9 cellular contexts compared by ENCODE assay signal in the genomic region with DNA sequence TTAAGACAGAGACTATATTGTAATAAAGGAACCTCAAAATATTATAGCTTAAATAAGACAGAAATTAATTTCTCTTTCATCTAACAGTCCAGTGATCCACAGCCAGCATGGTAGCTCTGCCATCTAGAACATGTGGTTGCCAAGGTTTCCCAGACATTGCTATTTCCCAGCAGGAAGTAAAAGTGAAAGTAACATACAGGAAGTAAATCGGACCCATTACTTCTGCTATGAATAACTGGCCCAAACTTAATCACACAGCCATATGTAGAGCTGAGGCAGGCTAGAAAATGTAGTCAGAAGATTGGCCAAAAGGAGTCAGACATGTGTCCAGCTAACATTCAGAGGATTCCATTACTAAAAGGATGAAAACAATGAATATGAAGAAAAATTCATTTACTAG.
A peak's percentile ranks its signal among the peaks of the same experiment; 100 is the strongest.
DNase-seq lines count a peak whose midpoint lies in the region; ATAC-seq and TF ChIP-seq lines count a peak whose summit lies in the region.
"Had no signal": no experiment of that assay in that cellular context is flagged by ENCODE, and none has a peak within 500 bp of the region (broad histone marks: within the 10 kb centered on the region; RNA-seq: fewer than 3 reads in every experiment).

No MANE protein-coding gene starts in this region.

- TF ChIP-seq CTCF in GM06990 (IDR thresholded peaks at IDR 0.05; ENCODE audit: insufficient read depth, low read length, poor library complexity, severe bottlenecking) (no peak), OCI-LY7 (conservative IDR thresholded peaks at IDR 0.05; ENCODE audit: low read length) (no peak)

- H3K79me2 ChIP-seq in OCI-LY7 (ENCODE audit: insufficient read depth, low read depth, low read length), result no peaks in the 10 kb centered on the region
- H3K79me2 ChIP-seq: hepatocyte had no signal

- H3K4me1 ChIP-seq in OCI-LY7 (ENCODE audit: insufficient read depth, low read length, poor library complexity, severe bottlenecking), result peaks cover 11% of the 10 kb centered on the region

- H4K20me1 ChIP-seq in OCI-LY7 (ENCODE audit: insufficient read depth, low read length), result no peaks in the 10 kb centered on the region

- ATAC-seq in HG02938 (IDR thresholded peaks at IDR 0.05; ENCODE audit: unreplicated experiment), result peak; percentile 56
- no peak for ATAC-seq in GM19023 (IDR thresholded peaks at IDR 0.05; ENCODE audit: unreplicated experiment)
- no peak for ATAC-seq in GM18873 (IDR thresholded peaks at IDR 0.05; ENCODE audit: low FRiP score, unreplicated experiment)

- no peak overlapping the region for H3K27ac ChIP-seq in OCI-LY7 (ENCODE audit: low read depth, low read length, poor library complexity, severe bottlenecking)
- H3K27ac ChIP-seq: hepatocyte had no signal

- POLR2A ChIA-PET in OCI-LY7 (lab: Charles Lee), result interaction anchor here (0.8 kb wide), 1 partner anchor 63 kb away, joined by 4 read pairs; no protein-coding TSS in a partner anchor

- H3K36me3 ChIP-seq in GM06990 (ENCODE audit: control insufficient read depth, insufficient read depth, low read length) (no peaks in the 10 kb centered on the region), OCI-LY7 (ENCODE audit: insufficient read depth, low read length) (no peaks in the 10 kb centered on the region)

- no peak overlapping the region for H3K4me3 ChIP-seq in GM06990 (replicated peaks; ENCODE audit: low read depth, low read length)
- H3K4me3 ChIP-seq in OCI-LY7 (ENCODE audit: low read depth, low read length, poor library complexity, severe bottlenecking), result peak overlapping the region; percentile 49
- H3K4me3 ChIP-seq: hepatocyte had no signal

- no peaks in the 10 kb centered on the region for H3K9me3 ChIP-seq in OCI-LY7 (ENCODE audit: low read length)

- DNase-seq in GM06990 (ENCODE audit: extremely low read depth, insufficient read length) (peak; percentile 31), OCI-LY7 (ENCODE audit: low spot score) (peak; percentile 34), left kidney (ENCODE audit: low read depth, low spot score) (peak; percentile 2), iPS-NIHi7 (ENCODE audit: extremely low spot score) (no peak), SKM-1 (lab: John Stamatoyannopoulos, UW; ENCODE audit: unreplicated experiment) (no peak)

- peak overlapping the region; percentile 98 for H2AFZ ChIP-seq in OCI-LY7 (ENCODE audit: low read length)
- H2AFZ ChIP-seq: hepatocyte had no signal

- peak overlapping the region; percentile 50 for H3K4me2 ChIP-seq in OCI-LY7 (ENCODE audit: low read length)
- H3K4me2 ChIP-seq: hepatocyte had no signal

- no TSS peak for BruUV-seq in OCI-LY7 (replicated peaks; lab: Mats Ljungman, UMichigan)

- CTCF ChIA-PET in OCI-LY7 (lab: Charles Lee; ENCODE audit: unreplicated experiment), result no interaction called here

- H3K27me3 ChIP-seq in GM06990 (replicated peaks; ENCODE audit: control insufficient read depth, insufficient read depth, low read length), result no peaks in the 10 kb centered on the region

- intact Hi-C loops in OCI-LY7 (cut with micrococcal nuclease; ENCODE audit: unreplicated experiment), result no loop called here

- no peaks in the 10 kb centered on the region for H3K9me2 ChIP-seq in OCI-LY7 (ENCODE audit: insufficient read depth, low read length)

Comparison
In these comparisons a context has a peak if more than half of its experiments do, and no peak if none do; other contexts are left out.
1. DNase-seq: peak in GM06990 (single experiment), OCI-LY7 (single experiment) and left kidney (single experiment); none in iPS-NIHi7 (single experiment) and SKM-1 (single experiment).